Comparison of ENCODE assay signal across 1 cellular context in genomic region chr3:112687621-112688020, GRCh38.
TF ChIP-seq lines count a peak whose summit lies in the region.

No MANE protein-coding gene starts in this region.

TF ChIP-seq in GM23338, 12 proteins besides CTCF, POLR2A, EP300 and RAD21 (continued from another document):
- TF ChIP-seq REST (IDR thresholded peaks at IDR 0.05; ENCODE audit: unreplicated experiment) = no peak
- no peak for TF ChIP-seq EZH2phosphoT487 (IDR thresholded peaks at IDR 0.05; ENCODE audit: unreplicated experiment)
- no peak for TF ChIP-seq ZNF331 (CRISPR knock-in tag; IDR thresholded peaks at IDR 0.05; ENCODE audit: low read depth)
- TF ChIP-seq POLR2AphosphoS5 (IDR thresholded peaks at IDR 0.05; ENCODE audit: low read depth) = no peak
- no peak for TF ChIP-seq CREB1 (CRISPR knock-in tag; IDR thresholded peaks at IDR 0.05; ENCODE audit: low read depth)
- TF ChIP-seq ZNF462 (CRISPR knock-in tag; IDR thresholded peaks at IDR 0.05) = no peak
- no peak for TF ChIP-seq STAT1 (IDR thresholded peaks at IDR 0.05; ENCODE audit: unreplicated experiment)
- TF ChIP-seq JUNB (IDR thresholded peaks at IDR 0.05; ENCODE audit: unreplicated experiment) = no peak
- no peak for TF ChIP-seq ZNF114 (CRISPR knock-in tag; IDR thresholded peaks at IDR 0.05)
- no peak for TF ChIP-seq NANOG (IDR thresholded peaks at IDR 0.05; ENCODE audit: borderline replicate concordance)
